Comparison of ENCODE assay signal across 28 cellular contexts in the genomic region with DNA sequence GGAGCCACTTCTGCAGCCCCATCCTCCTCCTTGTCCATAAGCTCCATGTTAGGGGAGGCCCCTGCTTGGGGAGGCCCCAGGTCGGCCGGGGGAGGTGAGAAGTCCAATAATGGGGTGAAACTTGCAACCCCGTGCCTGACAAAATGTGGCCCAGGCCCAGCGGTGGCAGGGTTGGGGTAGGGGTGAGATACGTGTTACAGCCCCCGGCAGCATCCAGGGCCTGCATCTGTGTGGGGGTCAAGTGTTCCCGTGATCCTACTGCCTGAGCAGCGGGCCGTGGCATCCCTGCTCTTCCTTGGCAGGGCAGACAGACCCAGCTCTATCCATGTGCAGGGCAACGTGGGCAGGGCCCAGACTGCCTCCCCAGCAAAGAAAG. TPM values are rescaled to one million over a fixed set of nuclear protein-coding genes. Genes with fewer than 3 reads are reported as not detected.
DNase-seq lines count a peak whose midpoint lies in the region; ATAC-seq, FAIRE-seq and TF ChIP-seq lines count a peak whose summit lies in the region.
"Had no signal": no experiment of that assay in that cellular context is flagged by ENCODE, and none has a peak within 500 bp of the region (broad histone marks: within the 10 kb centered on the region; RNA-seq: fewer than 3 reads in every experiment).

No MANE protein-coding gene starts in this region.

- H3K4me1 Mint-ChIP-seq in CD14-positive monocyte, result no peaks in the 10 kb centered on the region
- H3K4me1 Mint-ChIP-seq in HFFc6 (ENCODE audit: low read depth), result peaks cover 19% of the 10 kb centered on the region
- H3K4me1 Mint-ChIP-seq: activated CD4-positive, alpha-beta T cell treated with anti-CD3 and anti-CD28 coated beads, Interleukin-2, amount 10 ng/mL, durations not matched to agents 24 days and 14 days; activated naive CD8-positive, alpha-beta T cell treated with anti-CD3 and anti-CD28 coated beads, Interleukin-2, amount 50 U/mL, for 24 hours; IgD-negative memory B cell; stimulated activated effector memory CD8-positive, alpha-beta T cell treated with anti-CD3 and anti-CD28 coated beads, Interleukin-12 subunit alpha, Interleukin-12 subunit beta, amount 100 ng/mL, for 72 hours had no signal

- H3K9me3 ChIP-seq in BLaER1 (no peaks in the 10 kb centered on the region), kidney (ENCODE audit: control insufficient read depth in 1 of 2, low read length in 2 of 2) (no peaks in the 10 kb centered on the region), PC-3 (ENCODE audit: low read length) (no peaks in the 10 kb centered on the region)
- H3K9me3 ChIP-seq: prostate gland, SJCRH30 had no signal

- H3K4me3 Mint-ChIP-seq in CD14-positive monocyte, result no peak overlapping the region
- no peak overlapping the region for H3K4me3 Mint-ChIP-seq in HFFc6
- H3K4me3 Mint-ChIP-seq: activated CD4-positive, alpha-beta T cell treated with anti-CD3 and anti-CD28 coated beads, Interleukin-2, amount 10 ng/mL, durations not matched to agents 24 days and 14 days; activated naive CD8-positive, alpha-beta T cell treated with anti-CD3 and anti-CD28 coated beads, Interleukin-2, amount 50 U/mL, for 24 hours; CD4-positive, alpha-beta T cell; endodermal cell; GM23338; IgD-negative memory B cell; neural progenitor cell; stimulated activated effector memory CD8-positive, alpha-beta T cell treated with anti-CD3 and anti-CD28 coated beads, Interleukin-12 subunit alpha, Interleukin-12 subunit beta, amount 100 ng/mL, for 72 hours had no signal

- intact Hi-C loops in CD14-positive monocyte (cut with micrococcal nuclease) (no loop called here), kidney (cut with DNase I) (no loop called here), PC-3 (cut with micrococcal nuclease) (no loop called here)

- DNase-seq in CD14-positive monocyte (ENCODE audit: low spot score) (peak; percentile 28), kidney (peak; percentile 55), omental fat pad (ENCODE audit: low spot score) (peak; percentile 10), foreskin melanocyte (no peak), HFFc6 (no peak), GM13977 (ENCODE audit: low spot score) (no peak), PC-3 (no peak)
- DNase-seq: activated CD4-positive, alpha-beta T cell treated with anti-CD3 and anti-CD28 coated beads, Interleukin-2, amount 10 ng/mL, durations not matched to agents 24 days and 14 days; activated naive CD8-positive, alpha-beta T cell treated with anti-CD3 and anti-CD28 coated beads, Interleukin-2, amount 50 U/mL, for 24 hours; activated T-cell treated with anti-CD3 and anti-CD28 coated beads, Interleukin-2, amount 50 U/mL, for 48 hours; caudate nucleus; mammary epithelial cell; MV-4-11; NCI-H1436; NCI-H226; NCI-H526 treated with DMSO at 0.1 percent for 48 hours; SJCRH30; T1000; WERI-Rb-1 had no signal

- H3K79me2 ChIP-seq in PC-3 (ENCODE audit: low read length), result no peaks in the 10 kb centered on the region

- FAIRE-seq in kidney (lab: Jason Lieb, UNC), result no peak
- FAIRE-seq: islet of Langerhans had no signal

- H3K4me3 ChIP-seq in BLaER1, result peak overlapping the region; percentile 52; the same call in 1 of the 2 replicates
- no peak overlapping the region for H3K4me3 ChIP-seq in kidney (ENCODE audit: low read length in 2 of 2)
- no peak overlapping the region for H3K4me3 ChIP-seq in PC-3 (ENCODE audit: low read length)
- H3K4me3 ChIP-seq: GM23338, neural progenitor cell, prostate gland, SJCRH30 had no signal

- H3K27me3 Mint-ChIP-seq in CD14-positive monocyte (ENCODE audit: low read depth in 3 of 3) (peaks cover 0 to 8% (median 0%) of the 10 kb centered on the region in 3 donors), HFFc6 (ENCODE audit: insufficient read depth) (peaks cover 11% of the 10 kb centered on the region)
- H3K27me3 Mint-ChIP-seq: activated naive CD8-positive, alpha-beta T cell treated with anti-CD3 and anti-CD28 coated beads, Interleukin-2, amount 50 U/mL, for 24 hours; CD4-positive, alpha-beta T cell had no signal

- no peaks in the 10 kb centered on the region for H3K36me3 Mint-ChIP-seq in CD14-positive monocyte
- H3K36me3 Mint-ChIP-seq in HFFc6 (ENCODE audit: low read depth), result no peaks in the 10 kb centered on the region
- H3K36me3 Mint-ChIP-seq: IgD-negative memory B cell; neural progenitor cell; stimulated activated effector memory CD8-positive, alpha-beta T cell treated with anti-CD3 and anti-CD28 coated beads, Interleukin-12 subunit alpha, Interleukin-12 subunit beta, amount 100 ng/mL, for 72 hours had no signal

- no peaks in the 10 kb centered on the region for H3K27me3 ChIP-seq in BLaER1
- peaks cover 11% of the 10 kb centered on the region; the same call in 1 of the 2 replicates for H3K27me3 ChIP-seq in PC-3 (ENCODE audit: low read length)
- H3K27me3 ChIP-seq: neural progenitor cell, SJCRH30 had no signal

- H3K9ac ChIP-seq in BLaER1 (peak overlapping the region; percentile 74), kidney (ENCODE audit: low read length in 2 of 2) (no peak overlapping the region), PC-3 (ENCODE audit: low read length) (no peak overlapping the region)
- H3K9ac ChIP-seq: neural progenitor cell had no signal

- no peaks in the 10 kb centered on the region for H3K36me3 ChIP-seq in BLaER1
- no peaks in the 10 kb centered on the region for H3K36me3 ChIP-seq in kidney (ENCODE audit: control insufficient read depth in 1 of 2, insufficient read depth in 2 of 2, low read length in 2 of 2)
- H3K36me3 ChIP-seq in PC-3 (ENCODE audit: low read depth, low read length), result no peaks in the 10 kb centered on the region
- H3K36me3 ChIP-seq: neural progenitor cell, prostate gland, SJCRH30, WERI-Rb-1 had no signal

- H3F3A ChIP-seq in PC-3 (ENCODE audit: low read length, unreplicated experiment), result no peaks in the 10 kb centered on the region

- TF ChIP-seq CTCF in CD14-positive monocyte (IDR thresholded peaks at IDR 0.05) (no peak), kidney (IDR thresholded peaks at IDR 0.05; ENCODE audit: borderline replicate concordance, extremely low read depth, insufficient read depth) (no peak), omental fat pad (IDR thresholded peaks at IDR 0.05) (no peak), HFFc6 (IDR thresholded peaks at IDR 0.05) (no peak), GM13977 (IDR thresholded peaks at IDR 0.05; ENCODE audit: extremely low read depth, insufficient read depth, missing control alignments) (no peak), PC-3 (conservative IDR thresholded peaks at IDR 0.05; ENCODE audit: low read depth, low read length) (no peak)

- H2AFZ ChIP-seq in PC-3 (ENCODE audit: low read length), result no peak overlapping the region
- H2AFZ ChIP-seq: GM23338 had no signal

- POLR2A ChIA-PET in PC-3 (lab: Charles Lee; ENCODE audit: unreplicated experiment), result no interaction called here

- H3K4me2 ChIP-seq in BLaER1 (peak overlapping the region; percentile 97), PC-3 (ENCODE audit: low read length) (no peak overlapping the region)
- H3K4me2 ChIP-seq: GM23338, neural progenitor cell had no signal

- peak overlapping the region in 1 of 7 donors; percentile 57 for H3K27ac Mint-ChIP-seq in CD14-positive monocyte
- H3K27ac Mint-ChIP-seq in HFFc6, result no peak overlapping the region
- H3K27ac Mint-ChIP-seq: activated CD4-positive, alpha-beta T cell treated with anti-CD3 and anti-CD28 coated beads, Interleukin-2, amount 10 ng/mL, durations not matched to agents 24 days and 14 days; activated naive CD8-positive, alpha-beta T cell treated with anti-CD3 and anti-CD28 coated beads, Interleukin-2, amount 50 U/mL, for 24 hours; CD4-positive, alpha-beta T cell; endodermal cell; GM23338; IgD-negative memory B cell; neural progenitor cell; stimulated activated effector memory CD8-positive, alpha-beta T cell treated with anti-CD3 and anti-CD28 coated beads, Interleukin-12 subunit alpha, Interleukin-12 subunit beta, amount 100 ng/mL, for 72 hours had no signal

- H3K4me1 ChIP-seq in BLaER1 (peaks cover 88% of the 10 kb centered on the region), kidney (ENCODE audit: control insufficient read depth in 1 of 2, insufficient read depth in 1 of 2, low read depth in 1 of 2, low read length in 2 of 2) (no peaks in the 10 kb centered on the region), PC-3 (ENCODE audit: insufficient read depth, low read length) (no peaks in the 10 kb centered on the region)
- H3K4me1 ChIP-seq: SJCRH30 had no signal

- H3K9me3 Mint-ChIP-seq in CD14-positive monocyte (no peaks in the 10 kb centered on the region), HFFc6 (no peaks in the 10 kb centered on the region)
- H3K9me3 Mint-ChIP-seq: activated CD4-positive, alpha-beta T cell treated with anti-CD3 and anti-CD28 coated beads, Interleukin-2, amount 10 ng/mL, durations not matched to agents 24 days and 14 days; activated naive CD8-positive, alpha-beta T cell treated with anti-CD3 and anti-CD28 coated beads, Interleukin-2, amount 50 U/mL, for 24 hours; CD4-positive, alpha-beta T cell; endodermal cell; GM23338; IgD-negative memory B cell; neural progenitor cell; stimulated activated effector memory CD8-positive, alpha-beta T cell treated with anti-CD3 and anti-CD28 coated beads, Interleukin-12 subunit alpha, Interleukin-12 subunit beta, amount 100 ng/mL, for 72 hours had no signal

- ATAC-seq in omental fat pad (ENCODE audit: low FRiP score) (no peak), PC-3 (no peak)
- ATAC-seq: activated naive CD8-positive, alpha-beta T cell treated with anti-CD3 and anti-CD28 coated beads, Interleukin-2, amount 50 U/mL, for 24 hours; stimulated activated effector memory CD8-positive, alpha-beta T cell treated with anti-CD3 and anti-CD28 coated beads, Interleukin-12 subunit alpha, Interleukin-12 subunit beta, amount 100 ng/mL, for 72 hours had no signal

- in situ Hi-C loops in GM13977 (cut with MboI; ENCODE audit: low pct_unique_long_range_greater_than_20kb, low sequenced_read_pairs, unreplicated experiment), result no loop called here

- no peaks in the 10 kb centered on the region for H3K9me2 ChIP-seq in PC-3 (replicated peaks; ENCODE audit: low read length)

- CTCF ChIA-PET in PC-3 (lab: Charles Lee), result no interaction called here

- no TSS peak for BruUV-seq in PC-3 (replicated peaks; lab: Mats Ljungman, UMichigan)

- H4K20me1 ChIP-seq in BLaER1, result no peaks in the 10 kb centered on the region
- H4K20me1 ChIP-seq in PC-3 (ENCODE audit: low read length), result no peaks in the 10 kb centered on the region

- H3K27ac ChIP-seq in BLaER1, result peak overlapping the region; percentile 87
- no peak overlapping the region for H3K27ac ChIP-seq in kidney (ENCODE audit: low read depth in 2 of 2, low read length in 2 of 2)
- H3K27ac ChIP-seq in PC-3 (ENCODE audit: low read length), result no peak overlapping the region
- H3K27ac ChIP-seq: neural progenitor cell, prostate gland, SJCRH30, WERI-Rb-1 had no signal

RNA-seq across cellular contexts. Expression of gene RET, which starts 31.6 kb away (rescaled TPM):
- polyA plus RNA-seq in CD14-positive monocyte (under 1 TPM; 0.08 to 0.14 TPM), kidney (ENCODE audit: insufficient read depth, low read depth, low replicate concordance) (1.1 TPM)
- total RNA-seq in kidney (3.1 TPM), omental fat pad (1 to 10 TPM in 2 of 4 donors, under 1 TPM in 2; 0.79 to 1.3 (median 0.96) TPM), PC-3 (2014; rRNA removed) (not detected in 2 replicates)
- total RNA-seq in HFFc6 (2021; fragmentation: NEBNext Ultra II Directional; extraction: Animal tissue kit (Norgen Biotek cat#: 25700)), result under 1 TPM in 5 of 6 experiments, not detected in 1; 0.08 to 0.62 (median 0.46) TPM
- total RNA-seq: CD4-positive, alpha-beta T cell had no signal

Comparison
In these comparisons a context has a peak if more than half of its experiments do, and no peak if none do; other contexts are left out.
1. DNase-seq: peak in CD14-positive monocyte (single experiment), kidney (single experiment) and omental fat pad (single experiment); none in foreskin melanocyte (single experiment), HFFc6 (single experiment), GM13977 (single experiment) and PC-3 (single experiment).